In genomic region chr3:79602385-79602784, GRCh38 we compare ENCODE assay signal across 13 cellular contexts.
DNase-seq lines count a peak whose midpoint lies in the region; ATAC-seq and TF ChIP-seq lines count a peak whose summit lies in the region.
"Had no signal": no experiment of that assay in that cellular context is flagged by ENCODE, and none has a peak within 500 bp of the region (broad histone marks: within the 10 kb centered on the region; RNA-seq: fewer than 3 reads in every experiment).

No MANE protein-coding gene starts in this region.

- POLR2A ChIA-PET in SK-N-SH (lab: Yijun Ruan, JAX): no interaction called here

- no peak for TF ChIP-seq CTCF in SK-N-SH (IDR thresholded peaks at IDR 0.05)
- no peak for TF ChIP-seq CTCF in neural cell (IDR thresholded peaks at IDR 0.05; ENCODE audit: poor library complexity, severe bottlenecking)

- no peaks in the 10 kb centered on the region for H3K79me2 ChIP-seq in SK-N-SH (ENCODE audit: insufficient read depth)
- H3K79me2 ChIP-seq in neural cell (replicated peaks; ENCODE audit: insufficient read depth, low read length): no peaks in the 10 kb centered on the region

- H4K20me1 ChIP-seq in SK-N-SH (ENCODE audit: insufficient read depth): no peaks in the 10 kb centered on the region
- H4K20me1 ChIP-seq in neural cell (ENCODE audit: insufficient read depth): no peaks in the 10 kb centered on the region

- ATAC-seq in HG03342 (IDR thresholded peaks at IDR 0.05; ENCODE audit: unreplicated experiment): no peak
- ATAC-seq: CD8-positive, alpha-beta T cell had no signal

- peaks cover 0 to 5% of the 10 kb centered on the region in 2 experiments; a peak in 2 of 4 replicates for H3K4me1 ChIP-seq in SK-N-SH (ENCODE audit: control insufficient read depth in 1 of 2, insufficient read depth in 2 of 2, low read depth in 1 of 2, low read length in 1 of 2)

- no peaks in the 10 kb centered on the region for H3K36me3 ChIP-seq in SK-N-SH (replicated peaks in 1 of 2; ENCODE audit: control insufficient read depth in 1 of 2, insufficient read depth in 2 of 2, low read length in 1 of 2)
- no peaks in the 10 kb centered on the region for H3K36me3 ChIP-seq in neural cell (ENCODE audit: insufficient read depth, low read length)

- no peaks in the 10 kb centered on the region for H3K27me3 ChIP-seq in SK-N-SH (ENCODE audit: insufficient read depth)
- no peaks in the 10 kb centered on the region for H3K27me3 ChIP-seq in neural cell (ENCODE audit: insufficient read depth, low read depth, low read length)

- H2AFZ ChIP-seq in SK-N-SH (ENCODE audit: low read depth): no peak overlapping the region
- H2AFZ ChIP-seq in neural cell (ENCODE audit: low read depth, low read length): no peak overlapping the region

- DNase-seq in NCI-H2227 treated with DMSO at 0.1 percent for 48 hours (lab: John Stamatoyannopoulos, UW) (peak; percentile 78), SK-N-SH (peak; percentile 0), NCI-H2107 (lab: John Stamatoyannopoulos, UW) (no peak), CD1c-positive myeloid dendritic cell (ENCODE audit: extremely low spot score) (no peak)
- DNase-seq: C1 segment of cervical spinal cord; Caco-2; CD4-positive, CD25-positive, alpha-beta regulatory T cell; CD8-positive, alpha-beta T cell; DND-41; H7; HCEC 1CT had no signal

- H3K4me3 ChIP-seq in SK-N-SH (ENCODE audit: low read depth in 2 of 2, low read length in 1 of 2) (no peak overlapping the region), neural cell (ENCODE audit: low read length) (no peak overlapping the region)

- H3K9me2 ChIP-seq in SK-N-SH (no peaks in the 10 kb centered on the region), neural cell (ENCODE audit: insufficient read depth, low read length) (no peaks in the 10 kb centered on the region)

- H3K4me2 ChIP-seq in SK-N-SH: no peak overlapping the region
- no peak overlapping the region for H3K4me2 ChIP-seq in neural cell (ENCODE audit: low read length)

- CTCF ChIA-PET in SK-N-SH (lab: Yijun Ruan, JAX): no interaction called here

- TF ChIP-seq EP300 in SK-N-SH (IDR thresholded peaks at IDR 0.05; ENCODE audit: borderline replicate concordance in 1 of 2, low read depth in 1 of 2, low read length in 1 of 2): peak in 1 of 2 experiments; percentile 70; a peak in 2 of 4 replicates
- peak; percentile 34 for TF ChIP-seq EP300 in neural cell (conservative IDR thresholded peaks at IDR 0.05; ENCODE audit: poor library complexity, severe bottlenecking)

- no peak for TF ChIP-seq RAD21 in SK-N-SH (IDR thresholded peaks at IDR 0.05; ENCODE audit: low read length)
- TF ChIP-seq RAD21 in neural cell (conservative IDR thresholded peaks at IDR 0.05): no peak

- H3K9me3 ChIP-seq in SK-N-SH (no peaks in the 10 kb centered on the region), neural cell (ENCODE audit: low read length) (no peaks in the 10 kb centered on the region)
- H3K9me3 ChIP-seq: Caco-2 had no signal

- H3K27ac ChIP-seq in SK-N-SH (ENCODE audit: low read depth in 2 of 2, low read length in 1 of 2): no peak overlapping the region
- peak overlapping the region; percentile 55 for H3K27ac ChIP-seq in neural cell (ENCODE audit: low read length)

- H3F3A ChIP-seq in SK-N-SH (replicated peaks; ENCODE audit: insufficient read depth) (no peaks in the 10 kb centered on the region), neural cell (ENCODE audit: insufficient read depth, low read length, poor library complexity, severe bottlenecking) (no peaks in the 10 kb centered on the region)

- H3K9ac ChIP-seq in SK-N-SH: no peak overlapping the region
- no peak overlapping the region for H3K9ac ChIP-seq in neural cell (ENCODE audit: low read length)

TF ChIP-seq in SK-N-SH, 30 proteins besides CTCF, POLR2A, EP300 and RAD21:
- no peak for TF ChIP-seq USF1 (IDR thresholded peaks at IDR 0.05; ENCODE audit: borderline replicate concordance, low read depth)
- TF ChIP-seq GATA2 (CRISPR knock-in tag; IDR thresholded peaks at IDR 0.05): peak; percentile 53
- no peak for TF ChIP-seq FOXM1 (IDR thresholded peaks at IDR 0.05; ENCODE audit: low read depth)
- TF ChIP-seq RCOR1 (IDR thresholded peaks at IDR 0.05; ENCODE audit: low read length): peak; percentile 67; the same call in 1 of the 2 replicates

TF ChIP-seq in neural cell, 6 proteins besides CTCF, POLR2A, EP300 and RAD21:
- no peak for TF ChIP-seq REST (IDR thresholded peaks at IDR 0.05; ENCODE audit: borderline replicate concordance)
- TF ChIP-seq POLR2AphosphoS5 (IDR thresholded peaks at IDR 0.05): peak; percentile 71

Comparison
In these comparisons a context has a peak if more than half of its experiments do, and no peak if none do; other contexts are left out.
1. DNase-seq: peak in NCI-H2227 treated with DMSO at 0.1 percent for 48 hours (single experiment) and SK-N-SH (single experiment); none in NCI-H2107 (single experiment) and CD1c-positive myeloid dendritic cell (single experiment).